In genomic region chr5:103602465-103602864, GRCh38 we compare ENCODE assay signal across 25 cellular contexts. TPM values are rescaled to one million over a fixed set of nuclear protein-coding genes. Genes with fewer than 3 reads are reported as not detected.
DNase-seq lines count a peak whose midpoint lies in the region; ATAC-seq, FAIRE-seq and TF ChIP-seq lines count a peak whose summit lies in the region.
"Had no signal": no experiment of that assay in that cellular context is flagged by ENCODE, and none has a peak within 500 bp of the region (broad histone marks: within the 10 kb centered on the region; RNA-seq: fewer than 3 reads in every experiment).

No MANE protein-coding gene starts in this region.

- TF ChIP-seq EP300 in K562 (IDR thresholded peaks at IDR 0.05; ENCODE audit: low read length) = no peak

- ATAC-seq in K562 (no peak), left lobe of liver (peak; percentile 92)
- ATAC-seq: CD8-positive, alpha-beta T cell had no signal

- FAIRE-seq in K562 (lab: Jason Lieb, UNC) = no peak
- FAIRE-seq: A204.1, D721Med, G401.6, GM12891, GM19239 had no signal

- H3K4me1 ChIP-seq in K562 (replicated peaks in 1 of 2; ENCODE audit: control insufficient read depth in 2 of 2, insufficient read depth in 2 of 2, low read length in 2 of 2) = peaks cover 0 to 15% of the 10 kb centered on the region in 2 experiments; a peak in 2 of 5 replicates
- H3K4me1 ChIP-seq: BLaER1, Caco-2 had no signal

- DNase-seq in K562 (ENCODE audit: extremely low read depth in 1 of 4, low spot score in 3 of 4) = no peak
- peak; percentile 10 for DNase-seq in epithelial cell of proximal tubule (ENCODE audit: low read depth)
- DNase-seq in left lobe of liver (ENCODE audit: low spot score) = peak; percentile 54
- DNase-seq in renal cortical epithelial cell (ENCODE audit: low read depth) = peak; percentile 25
- no peak for DNase-seq in CD1c-positive myeloid dendritic cell (ENCODE audit: extremely low spot score)
- no peak for DNase-seq in glutamatergic neuron
- no peak for DNase-seq in activated CD4-positive, alpha-beta T cell treated with anti-CD3 and anti-CD28 coated beads, Interleukin-2, amount 10 ng/mL, durations not matched to agents 7 days and 5 days
- DNase-seq in H4 (ENCODE audit: low spot score) = no peak
- DNase-seq: 8988T; ACHN; BE2C; C1 segment of cervical spinal cord; Caco-2; Calu3; CD4-positive, alpha-beta T cell; CD8-positive, alpha-beta T cell; DMS79 treated with DMSO at 0.1 percent for 48 hours; GF-D8 had no signal

- CTCF ChIA-PET in K562 (lab: Yijun Ruan, JAX; ENCODE audit: low intra/inter-chr PET ratio) = no interaction called here
- CTCF ChIA-PET in activated CD4-positive, alpha-beta T cell treated with anti-CD3 and anti-CD28 coated beads, Interleukin-2, amount 10 ng/mL, durations not matched to agents 7 days and 5 days (lab: Charles Lee) = no interaction called here

- TF ChIP-seq CTCF in K562 (IDR thresholded peaks at IDR 0.05 in 2 of 3, conservative IDR thresholded peaks at IDR 0.05 in 1 of 3; ENCODE audit: insufficient read depth in 2 of 3, low read depth in 1 of 3, low read length in 3 of 3) (no peak), epithelial cell of proximal tubule (conservative IDR thresholded peaks at IDR 0.05; ENCODE audit: low read depth, low read length) (no peak), glutamatergic neuron (IDR thresholded peaks at IDR 0.05; ENCODE audit: partially characterized antibody, unreplicated experiment) (no peak)

- no peak overlapping the region for H3K27ac Mint-ChIP-seq in glutamatergic neuron (ENCODE audit: unreplicated experiment)
- H3K27ac Mint-ChIP-seq in activated CD4-positive, alpha-beta T cell treated with anti-CD3 and anti-CD28 coated beads, Interleukin-2, amount 10 ng/mL, durations not matched to agents 7 days and 5 days = no peak overlapping the region
- H3K27ac Mint-ChIP-seq: CD14-positive monocyte; CD4-positive, alpha-beta T cell; CD8-positive, alpha-beta T cell had no signal

- H4K20me1 ChIP-seq in K562 (replicated peaks; ENCODE audit: control insufficient read depth, insufficient read depth, low read length) = no peaks in the 10 kb centered on the region
- H4K20me1 ChIP-seq: BLaER1 had no signal

- no peak overlapping the region for H3K4me2 ChIP-seq in K562 (ENCODE audit: insufficient read depth, low read length)
- H3K4me2 ChIP-seq: BLaER1 had no signal

- H3K36me3 ChIP-seq in K562 (ENCODE audit: control insufficient read depth, insufficient read depth, low read length) = no peaks in the 10 kb centered on the region
- H3K36me3 ChIP-seq: BE2C, BLaER1 had no signal

- TF ChIP-seq RAD21 in K562 (CRISPR knock-in tag; conservative IDR thresholded peaks at IDR 0.05 in 1 of 2, IDR thresholded peaks at IDR 0.05 in 1 of 2) = no peak

- intact Hi-C loops in K562 (cut with micrococcal nuclease) = no loop called here

- in situ Hi-C loops in K562 (cut with MboI) = no loop called here

- no peaks in the 10 kb centered on the region for H3K79me2 ChIP-seq in K562 (ENCODE audit: control insufficient read depth, insufficient read depth, low read length)

- H3K9me3 ChIP-seq in K562 (replicated peaks; ENCODE audit: control insufficient read depth, insufficient read depth, low read depth, low read length) = no peaks in the 10 kb centered on the region
- H3K9me3 ChIP-seq: BE2C, BLaER1, Caco-2 had no signal

- H3K9ac ChIP-seq in K562 (ENCODE audit: insufficient read depth in 1 of 2, low read depth in 2 of 2, low read length in 2 of 2) = no peak overlapping the region
- H3K9ac ChIP-seq: BLaER1 had no signal

- H3K9me1 ChIP-seq in K562 (ENCODE audit: control insufficient read depth, insufficient read depth, low read length) = no peaks in the 10 kb centered on the region

- H3K9me3 Mint-ChIP-seq in glutamatergic neuron (ENCODE audit: unreplicated experiment) = no peaks in the 10 kb centered on the region
- no peaks in the 10 kb centered on the region for H3K9me3 Mint-ChIP-seq in activated CD4-positive, alpha-beta T cell treated with anti-CD3 and anti-CD28 coated beads, Interleukin-2, amount 10 ng/mL, durations not matched to agents 7 days and 5 days
- H3K9me3 Mint-ChIP-seq: CD14-positive monocyte; CD4-positive, alpha-beta T cell; CD8-positive, alpha-beta T cell had no signal

- H3K4me3 ChIP-seq in K562 = no peak overlapping the region
- H3K4me3 ChIP-seq in epithelial cell of proximal tubule (ENCODE audit: low read depth, low read length) = no peak overlapping the region
- H3K4me3 ChIP-seq: BLaER1 had no signal

- H3K27ac ChIP-seq in K562 (ENCODE audit: extremely low read depth, low read depth, low read length) = no peak overlapping the region
- H3K27ac ChIP-seq: BLaER1 had no signal

- no peak for TF ChIP-seq POLR2A in K562 (conservative IDR thresholded peaks at IDR 0.05)

- H2AFZ ChIP-seq in K562 (ENCODE audit: low read depth, low read length) = peak overlapping the region; percentile 38; the same call in 1 of the 2 replicates

- no peaks in the 10 kb centered on the region for H3K27me3 ChIP-seq in K562 (ENCODE audit: control insufficient read depth in 2 of 2, insufficient read depth in 2 of 2, low read length in 2 of 2)
- H3K27me3 ChIP-seq: BE2C, BLaER1 had no signal

- no peak overlapping the region for H3K4me3 Mint-ChIP-seq in glutamatergic neuron (ENCODE audit: unreplicated experiment)
- H3K4me3 Mint-ChIP-seq in activated CD4-positive, alpha-beta T cell treated with anti-CD3 and anti-CD28 coated beads, Interleukin-2, amount 10 ng/mL, durations not matched to agents 7 days and 5 days = no peak overlapping the region
- H3K4me3 Mint-ChIP-seq: CD14-positive monocyte; CD4-positive, alpha-beta T cell; CD8-positive, alpha-beta T cell had no signal

- no TSS peak for BruUV-seq in K562 (replicated peaks; lab: Mats Ljungman, UMichigan)

- no peaks in the 10 kb centered on the region for H3K27me3 Mint-ChIP-seq in glutamatergic neuron (ENCODE audit: unreplicated experiment)
- no peaks in the 10 kb centered on the region for H3K27me3 Mint-ChIP-seq in activated CD4-positive, alpha-beta T cell treated with anti-CD3 and anti-CD28 coated beads, Interleukin-2, amount 10 ng/mL, durations not matched to agents 7 days and 5 days
- H3K27me3 Mint-ChIP-seq: CD4-positive, alpha-beta T cell had no signal

- H3K36me3 Mint-ChIP-seq in glutamatergic neuron (ENCODE audit: unreplicated experiment) = no peaks in the 10 kb centered on the region
- no peaks in the 10 kb centered on the region for H3K36me3 Mint-ChIP-seq in activated CD4-positive, alpha-beta T cell treated with anti-CD3 and anti-CD28 coated beads, Interleukin-2, amount 10 ng/mL, durations not matched to agents 7 days and 5 days (ENCODE audit: low read depth)
- H3K36me3 Mint-ChIP-seq: CD14-positive monocyte; CD8-positive, alpha-beta T cell had no signal

- POLR2A ChIA-PET in K562 (lab: Yijun Ruan, JAX) = no interaction called here
- POLR2A ChIA-PET in activated CD4-positive, alpha-beta T cell treated with anti-CD3 and anti-CD28 coated beads, Interleukin-2, amount 10 ng/mL, durations not matched to agents 7 days and 5 days (lab: Charles Lee) = no interaction called here

- H3K4me1 Mint-ChIP-seq in glutamatergic neuron (ENCODE audit: low read depth, unreplicated experiment) = no peaks in the 10 kb centered on the region
- H3K4me1 Mint-ChIP-seq in activated CD4-positive, alpha-beta T cell treated with anti-CD3 and anti-CD28 coated beads, Interleukin-2, amount 10 ng/mL, durations not matched to agents 7 days and 5 days = no peaks in the 10 kb centered on the region
- H3K4me1 Mint-ChIP-seq: CD14-positive monocyte had no signal

TF ChIP-seq in K562, 482 proteins besides CTCF, POLR2A, EP300 and RAD21 (continues in another document):
- no peak for TF ChIP-seq ZNF589 (CRISPR knock-in tag; IDR thresholded peaks at IDR 0.05; ENCODE audit: low read depth)
- no peak for TF ChIP-seq XRCC4 (IDR thresholded peaks at IDR 0.05; ENCODE audit: extremely low read depth, insufficient read depth, insufficient read length)
- no peak for TF ChIP-seq ZNF699 (CRISPR knock-in tag; IDR thresholded peaks at IDR 0.05; ENCODE audit: insufficient replicate concordance)
- TF ChIP-seq JUN (IDR thresholded peaks at IDR 0.05; ENCODE audit: borderline replicate concordance, low read depth, low read length) = no peak
- no peak for TF ChIP-seq JUN (CRISPR knock-in tag; IDR thresholded peaks at IDR 0.05; ENCODE audit: borderline replicate concordance)
- TF ChIP-seq ATF3 (IDR thresholded peaks at IDR 0.05) = no peak
- no peak for TF ChIP-seq ATF3 (CRISPR knock-in tag; conservative IDR thresholded peaks at IDR 0.05)

RNA-seq across cellular contexts. Expression of gene NUDT12, which starts 39.9 kb away (rescaled TPM):
- total RNA-seq in K562 (2011; cell fraction: chromatin; rRNA removed; ENCODE audit: low replicate concordance) = 9.3 and 41.7 TPM in 2 replicates
- 5.3 and 9.1 TPM in 2 replicates for total RNA-seq in K562 (2011; cell fraction: nucleolus; rRNA removed)
- 7.8 and 9.3 TPM in 2 replicates for total RNA-seq in K562 (2011; cell fraction: nucleoplasm; rRNA removed)
- total RNA-seq in K562 (2014; rRNA removed) (9.7 and 10.9 TPM in 2 replicates), K562 (2014; rRNA removed; fragmentation: Illumina TruSeq; extraction: Trizol) (22.4 and 24.4 TPM in 2 replicates), K562 (2015; rRNA removed; fragmentation: Illumina TruSeq; extraction: Trizol) (16.8 and 18.1 TPM in 2 replicates), K562 (2021) (15.5 and 17.6 TPM in 2 replicates), epithelial cell of proximal tubule (8.0 and 9.9 TPM in 2 replicates), left lobe of liver (17.4 TPM), renal cortical epithelial cell (15.3 and 16.8 TPM in 2 replicates), glutamatergic neuron (ENCODE audit: unreplicated experiment) (10.9 TPM)
- polyA plus RNA-seq in K562 (2011; rRNA removed) (19.6 and 27.2 TPM in 2 replicates), K562 (2014; fragmentation: Illumina TruSeq; extraction: Trizol) (18.3 and 18.5 TPM in 2 replicates), K562 (2014; fragmentation: Nextera tagmentation; extraction: Ambion mirVana) (10 to 100 TPM; 21.0 to 21.5 TPM), K562 (2014; rRNA removed) (10.9 and 12.2 TPM in 2 replicates)
- polyA plus RNA-seq in K562 (2011; cell fraction: cytosol; rRNA removed) = 2.0 and 5.5 TPM in 2 replicates
- polyA plus RNA-seq in K562 (2011; cell fraction: nucleus; rRNA removed) = 14.0 and 25.7 TPM in 2 replicates
- polyA plus RNA-seq in K562 (2012) = 10.9 and 11.2 TPM in 2 replicates
- polyA minus RNA-seq in K562 (2011; rRNA and poly(A)+ RNA removed) = 17.7 and 19.5 TPM in 2 replicates
- 4.6 and 7.7 TPM in 2 replicates for polyA minus RNA-seq in K562 (2011; cell fraction: cytosol; rRNA and poly(A)+ RNA removed)
- polyA minus RNA-seq in K562 (2011; cell fraction: nucleus; rRNA and poly(A)+ RNA removed) = 11.0 and 17.7 TPM in 2 replicates
- total RNA-seq in activated CD4-positive, alpha-beta T cell treated with anti-CD3 and anti-CD28 coated beads, Interleukin-2, amount 10 ng/mL, durations not matched to agents 7 days and 5 days = under 1 TPM; 0.62 to 0.85 TPM
- total RNA-seq in H4 (2014; rRNA removed; shearing (Covaris generic)) = 9.9 and 15.9 TPM in 2 replicates

Comparison
In these comparisons a context has a peak if more than half of its experiments do, and no peak if none do; other contexts are left out.
1. DNase-seq: peak in epithelial cell of proximal tubule (single experiment), left lobe of liver (single experiment) and renal cortical epithelial cell (single experiment); none in K562 (0 of 4), CD1c-positive myeloid dendritic cell (single experiment), glutamatergic neuron (single experiment), activated CD4-positive, alpha-beta T cell treated with anti-CD3 and anti-CD28 coated beads, Interleukin-2, amount 10 ng/mL, durations not matched to agents 7 days and 5 days (single experiment) and H4 (single experiment).